ENCODE assay signal across 11 cellular contexts in genomic region chr7:1666251-1666778, GRCh38. TPM values are rescaled to one million over a fixed set of nuclear protein-coding genes. Genes with fewer than 3 reads are reported as not detected.
DNase-seq lines count a peak whose midpoint lies in the region; ATAC-seq and TF ChIP-seq lines count a peak whose summit lies in the region.
"Had no signal": no experiment of that assay in that cellular context is flagged by ENCODE, and none has a peak within 500 bp of the region (broad histone marks: within the 10 kb centered on the region; RNA-seq: fewer than 3 reads in every experiment).

No MANE protein-coding gene starts in this region.

- H3K27me3 Mint-ChIP-seq in activated naive CD8-positive, alpha-beta T cell treated with anti-CD3 and anti-CD28 coated beads, Interleukin-2, amount 50 U/mL, for 24 hours, result peaks cover 46% of the 10 kb centered on the region

- H3K9me3 Mint-ChIP-seq in activated naive CD8-positive, alpha-beta T cell treated with anti-CD3 and anti-CD28 coated beads, Interleukin-2, amount 50 U/mL, for 24 hours, result no peaks in the 10 kb centered on the region

- TF ChIP-seq CTCF in thoracic aorta (IDR thresholded peaks at IDR 0.05), result no peak

- peaks cover 32 to 39% of the 10 kb centered on the region in 2 donors for H3K4me1 ChIP-seq in thoracic aorta (ENCODE audit: control insufficient read depth in 1 of 2, low read depth in 2 of 2)

- H3K27me3 ChIP-seq in thoracic aorta (replicated peaks; ENCODE audit: insufficient read depth), result peaks cover 25% of the 10 kb centered on the region

- peaks cover 4% of the 10 kb centered on the region for H3K4me1 Mint-ChIP-seq in activated naive CD8-positive, alpha-beta T cell treated with anti-CD3 and anti-CD28 coated beads, Interleukin-2, amount 50 U/mL, for 24 hours

- peak; percentile 80 for DNase-seq in DMS 273 (lab: John Stamatoyannopoulos, UW; ENCODE audit: unreplicated experiment)
- DNase-seq in DMS 273 treated with DMSO at 0.1 percent for 48 hours (lab: John Stamatoyannopoulos, UW), result no peak
- peak; percentile 12 for DNase-seq in activated naive CD8-positive, alpha-beta T cell treated with anti-CD3 and anti-CD28 coated beads, Interleukin-2, amount 50 U/mL, for 24 hours
- DNase-seq in iPS-NIHi7 (ENCODE audit: extremely low spot score), result peak; percentile 30
- DNase-seq in thoracic aorta (ENCODE audit: low spot score), result no peak
- no peak for DNase-seq in effector CD8-positive, alpha-beta T cell (lab: John Stamatoyannopoulos, UW)
- DNase-seq in NCI-H2171 (lab: John Stamatoyannopoulos, UW), result no peak
- DNase-seq: NCI-H446 treated with DMSO at 0.1 percent for 48 hours had no signal

- no peaks in the 10 kb centered on the region for H3K9me3 ChIP-seq in thoracic aorta

- no peaks in the 10 kb centered on the region for H3K36me3 ChIP-seq in thoracic aorta

- ATAC-seq in activated naive CD8-positive, alpha-beta T cell treated with anti-CD3 and anti-CD28 coated beads, Interleukin-2, amount 50 U/mL, for 24 hours, result no peak
- ATAC-seq in thoracic aorta (ENCODE audit: insufficient number of reproducible peaks, low FRiP score, low read depth) (no peak), GM18502 (IDR thresholded peaks at IDR 0.05; ENCODE audit: poor library complexity, unreplicated experiment) (no peak)

- no peak overlapping the region for H3K27ac ChIP-seq in thoracic aorta
- H3K27ac ChIP-seq: 22Rv1 had no signal

- H3K4me3 ChIP-seq in thoracic aorta, result peak overlapping the region; percentile 66

- H3K36me3 Mint-ChIP-seq in activated naive CD8-positive, alpha-beta T cell treated with anti-CD3 and anti-CD28 coated beads, Interleukin-2, amount 50 U/mL, for 24 hours (ENCODE audit: low read depth), result no peaks in the 10 kb centered on the region

- H3K4me3 Mint-ChIP-seq in activated naive CD8-positive, alpha-beta T cell treated with anti-CD3 and anti-CD28 coated beads, Interleukin-2, amount 50 U/mL, for 24 hours, result no peak overlapping the region

- H3K27ac Mint-ChIP-seq in activated naive CD8-positive, alpha-beta T cell treated with anti-CD3 and anti-CD28 coated beads, Interleukin-2, amount 50 U/mL, for 24 hours, result no peak overlapping the region

RNA-seq across cellular contexts. Expression of gene ELFN1, which starts 3.8 kb away (rescaled TPM):
- under 1 TPM; 0.81 to 0.85 TPM for total RNA-seq in thoracic aorta
- total RNA-seq: myocyte had no signal

Comparison
In these comparisons a context has a peak if more than half of its experiments do, and no peak if none do; other contexts are left out.
1. DNase-seq: peak in DMS 273 (single experiment), activated naive CD8-positive, alpha-beta T cell treated with anti-CD3 and anti-CD28 coated beads, Interleukin-2, amount 50 U/mL, for 24 hours (single experiment) and iPS-NIHi7 (single experiment); none in DMS 273 treated with DMSO at 0.1 percent for 48 hours (single experiment), thoracic aorta (single experiment), effector CD8-positive, alpha-beta T cell (single experiment) and NCI-H2171 (single experiment).